In the genomic region with DNA sequence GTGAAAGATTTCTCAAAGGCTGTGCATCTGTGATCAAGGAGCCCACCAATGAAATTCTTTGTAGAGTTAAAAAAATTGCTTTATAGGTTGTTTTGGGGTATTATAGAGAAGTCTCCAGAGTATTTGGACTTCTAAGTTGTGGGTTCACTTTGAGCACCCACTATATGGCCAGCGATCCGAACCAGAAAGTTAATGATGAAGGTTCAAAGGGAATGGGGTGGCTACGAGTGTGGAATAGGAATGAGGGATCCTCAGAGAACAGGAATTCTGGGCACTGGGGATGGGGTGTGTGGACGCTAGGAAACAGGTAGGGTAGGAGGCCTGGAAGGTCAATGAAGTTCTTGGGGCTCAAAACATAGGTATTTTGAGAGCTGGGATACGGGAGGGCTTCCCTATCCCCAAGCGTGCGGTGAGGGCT, we compare ENCODE assay signal across 8 cellular contexts. TPM values are rescaled to one million over a fixed set of nuclear protein-coding genes. Genes with fewer than 3 reads are reported as not detected.
A peak's percentile ranks its signal among the peaks of the same experiment; 100 is the strongest.
DNase-seq lines count a peak whose midpoint lies in the region; ATAC-seq, FAIRE-seq and TF ChIP-seq lines count a peak whose summit lies in the region.

No MANE protein-coding gene starts in this region.

- H3K79me2 ChIP-seq in HepG2 (ENCODE audit: insufficient read depth, low read length) = peaks cover 49% of the 10 kb centered on the region

- no peak for FAIRE-seq in HepG2 (lab: Jason Lieb, UNC)
- no peak for FAIRE-seq in frontal cortex (lab: Jason Lieb, UNC)

- no peak overlapping the region for H2AFZ ChIP-seq in HepG2 (ENCODE audit: low read length)

- H3K4me3 Mint-ChIP-seq in activated CD8-positive, alpha-beta memory T cell treated with anti-CD3 and anti-CD28 coated beads, Interleukin-2, amount 10 ng/mL, durations not matched to agents 7 days and 5 days = peak overlapping the region; percentile 85
- H3K4me3 Mint-ChIP-seq in activated naive CD8-positive, alpha-beta T cell treated with anti-CD3 and anti-CD28 coated beads, Interleukin-2, amount 50 U/mL, for 24 hours = peak overlapping the region; percentile 88

- H3K27me3 Mint-ChIP-seq in activated CD8-positive, alpha-beta memory T cell treated with anti-CD3 and anti-CD28 coated beads, Interleukin-2, amount 10 ng/mL, durations not matched to agents 7 days and 5 days = peaks cover 4% of the 10 kb centered on the region
- no peaks in the 10 kb centered on the region for H3K27me3 Mint-ChIP-seq in activated naive CD8-positive, alpha-beta T cell treated with anti-CD3 and anti-CD28 coated beads, Interleukin-2, amount 50 U/mL, for 24 hours

- peak overlapping the region; percentile 91 for H3K4me2 ChIP-seq in HepG2 (ENCODE audit: low read depth, low read length)

- H3K4me1 ChIP-seq in HepG2 (ENCODE audit: insufficient read depth, low read length) (peaks cover 54% of the 10 kb centered on the region), thymus (ENCODE audit: control insufficient read depth, insufficient read depth, low read length) (peaks cover 17% of the 10 kb centered on the region)

- POLR2A ChIA-PET in HepG2 (lab: Yijun Ruan, JAX) = interaction anchor here (1.3 kb wide), 1 partner anchor 9 kb away, joined by 3 read pairs; no protein-coding TSS in a partner anchor

- BruUV-seq in HepG2 (replicated peaks; lab: Mats Ljungman, UMichigan) = TSS peak; percentile 65

- H3K27ac ChIP-seq in HepG2 (ENCODE audit: extremely low read length, insufficient read depth, low read length) (peak overlapping the region; percentile 70), thymus (ENCODE audit: low read depth) (no peak overlapping the region)

- peak overlapping the region; percentile 85 for H3K9ac ChIP-seq in HepG2 (ENCODE audit: insufficient read depth, low read depth, low read length)

- H3K27me3 ChIP-seq in HepG2 (ENCODE audit: control insufficient read depth in 1 of 2, insufficient read depth in 2 of 2, low read length in 2 of 2) = peaks cover 12 to 38% of the 10 kb centered on the region in 2 experiments
- no peaks in the 10 kb centered on the region for H3K27me3 ChIP-seq in thymus (ENCODE audit: control insufficient read depth, insufficient read depth)

- TF ChIP-seq EP300 in HepG2 (IDR thresholded peaks at IDR 0.05; ENCODE audit: low read depth in 2 of 2, low read length in 2 of 2) = no peak
- no peak for TF ChIP-seq EP300 in HepG2 (CRISPR knock-in tag; IDR thresholded peaks at IDR 0.05; ENCODE audit: borderline replicate concordance)

- TF ChIP-seq CTCF in HepG2 (CRISPR knock-in tag; IDR thresholded peaks at IDR 0.05) = no peak

- no peak for TF ChIP-seq POLR2A in HepG2 (IDR thresholded peaks at IDR 0.05; ENCODE audit: insufficient read depth in 1 of 2, low read depth in 2 of 2, low read length in 2 of 2)

- in situ Hi-C loops in HepG2 (cut with HindIII; ENCODE audit: extremely low pct_ligation_motif_present, low pct_unique_long_range_greater_than_20kb) = no loop called here

- H3K36me3 Mint-ChIP-seq in activated CD8-positive, alpha-beta memory T cell treated with anti-CD3 and anti-CD28 coated beads, Interleukin-2, amount 10 ng/mL, durations not matched to agents 7 days and 5 days = no peaks in the 10 kb centered on the region
- H3K36me3 Mint-ChIP-seq in activated naive CD8-positive, alpha-beta T cell treated with anti-CD3 and anti-CD28 coated beads, Interleukin-2, amount 50 U/mL, for 24 hours (ENCODE audit: low read depth) = peaks cover 11% of the 10 kb centered on the region

- DNase-seq in activated CD8-positive, alpha-beta memory T cell treated with anti-CD3 and anti-CD28 coated beads, Interleukin-2, amount 10 ng/mL, durations not matched to agents 7 days and 5 days = no peak
- no peak for DNase-seq in activated CD8-positive, alpha-beta memory T cell treated with anti-CD3 and anti-CD28 coated beads, Interleukin-2, amount 50 U/mL, for 4 hours
- no peak for DNase-seq in activated naive CD8-positive, alpha-beta T cell treated with anti-CD3 and anti-CD28 coated beads, Interleukin-2, amount 50 U/mL, for 24 hours
- DNase-seq in HepG2 (ENCODE audit: low spot score) (no peak), frontal cortex (ENCODE audit: low spot score in 2 of 2) (no peak), NCI-H345 (lab: John Stamatoyannopoulos, UW) (no peak), retina (no peak)

- TF ChIP-seq RAD21 in HepG2 (CRISPR knock-in tag; IDR thresholded peaks at IDR 0.05) = no peak

- peak overlapping the region; percentile 83 for H3K27ac Mint-ChIP-seq in activated CD8-positive, alpha-beta memory T cell treated with anti-CD3 and anti-CD28 coated beads, Interleukin-2, amount 10 ng/mL, durations not matched to agents 7 days and 5 days
- peak overlapping the region; percentile 83 for H3K27ac Mint-ChIP-seq in activated naive CD8-positive, alpha-beta T cell treated with anti-CD3 and anti-CD28 coated beads, Interleukin-2, amount 50 U/mL, for 24 hours

- H3K4me3 ChIP-seq in HepG2 (replicated peaks in 1 of 3; ENCODE audit: insufficient read depth in 1 of 3, low read depth in 2 of 3, low read length in 3 of 3) = peak overlapping the region; percentile 63 to 91 (median 88)
- H3K4me3 ChIP-seq in thymus (ENCODE audit: low read length) = peak overlapping the region; percentile 89

- no peak for ATAC-seq in activated CD8-positive, alpha-beta memory T cell treated with anti-CD3 and anti-CD28 coated beads, Interleukin-2, amount 10 ng/mL, durations not matched to agents 7 days and 5 days
- ATAC-seq in activated naive CD8-positive, alpha-beta T cell treated with anti-CD3 and anti-CD28 coated beads, Interleukin-2, amount 50 U/mL, for 24 hours = no peak
- ATAC-seq in HepG2 = no peak

- H4K20me1 ChIP-seq in HepG2 (ENCODE audit: insufficient read depth, low read length) = peaks cover 39% of the 10 kb centered on the region

- under 1% methylated on average over 7 of the region's 7 CpGs for WGBS in HepG2 (ENCODE audit: low lambda C conversion rate)
- WGBS in thymus = 20% methylated on average over 7 of the region's 7 CpGs

- no peaks in the 10 kb centered on the region for H3K9me3 ChIP-seq in HepG2 (ENCODE audit: low read length)
- H3K9me3 ChIP-seq in thymus (ENCODE audit: control insufficient read depth) = no peaks in the 10 kb centered on the region

- peaks cover 27% of the 10 kb centered on the region for H3K4me1 Mint-ChIP-seq in activated CD8-positive, alpha-beta memory T cell treated with anti-CD3 and anti-CD28 coated beads, Interleukin-2, amount 10 ng/mL, durations not matched to agents 7 days and 5 days
- peaks cover 45% of the 10 kb centered on the region for H3K4me1 Mint-ChIP-seq in activated naive CD8-positive, alpha-beta T cell treated with anti-CD3 and anti-CD28 coated beads, Interleukin-2, amount 50 U/mL, for 24 hours

- intact Hi-C loops in HepG2 (cut with micrococcal nuclease; ENCODE audit: unreplicated experiment) = loop anchor here (5.0 kb wide), 2 partner anchors 383 to 1733 kb away; no protein-coding TSS in a partner anchor

- H3K9me3 Mint-ChIP-seq in activated CD8-positive, alpha-beta memory T cell treated with anti-CD3 and anti-CD28 coated beads, Interleukin-2, amount 10 ng/mL, durations not matched to agents 7 days and 5 days (ENCODE audit: low read depth) = no peaks in the 10 kb centered on the region
- H3K9me3 Mint-ChIP-seq in activated naive CD8-positive, alpha-beta T cell treated with anti-CD3 and anti-CD28 coated beads, Interleukin-2, amount 50 U/mL, for 24 hours = no peaks in the 10 kb centered on the region

- H3K36me3 ChIP-seq in HepG2 (replicated peaks in 1 of 2; ENCODE audit: control insufficient read depth in 1 of 2, insufficient read depth in 2 of 2, low read length in 2 of 2) (peaks cover 1 to 5% of the 10 kb centered on the region in 2 experiments; a peak in 1 of 5 replicates), thymus (ENCODE audit: control insufficient read depth, insufficient read depth) (peaks cover 4% of the 10 kb centered on the region)

- CTCF ChIA-PET in activated CD8-positive, alpha-beta memory T cell treated with anti-CD3 and anti-CD28 coated beads, Interleukin-2, amount 10 ng/mL, durations not matched to agents 7 days and 5 days (lab: Charles Lee) = no interaction called here
- CTCF ChIA-PET in HepG2 (lab: Yijun Ruan, JAX; ENCODE audit: low intra/inter-chr PET ratio, low total read pairs) = no interaction called here

RNA-seq across cellular contexts. Expression of gene QSOX2, which starts 0.8 kb away (rescaled TPM):
- 10 to 100 TPM; 11.2 to 13.6 TPM for total RNA-seq in activated CD8-positive, alpha-beta memory T cell treated with anti-CD3 and anti-CD28 coated beads, Interleukin-2, amount 10 ng/mL, durations not matched to agents 7 days and 5 days
- total RNA-seq in HepG2 (2016; rRNA removed; fragmentation: Illumina TruSeq; extraction: Trizol) (10.1 and 27.1 TPM in 2 replicates), frontal cortex (8.2 TPM)
- 2.0 and 2.2 TPM in 2 replicates for total RNA-seq in HepG2 (2016; cell fraction: cytosol; rRNA removed; fragmentation: Illumina TruSeq; extraction: Trizol; ENCODE audit: low read depth)
- total RNA-seq in HepG2 (2016; cell fraction: insoluble cytoplasmic fraction; rRNA removed; fragmentation: Illumina TruSeq; extraction: Trizol) = 9.0 and 27.0 TPM in 2 replicates
- total RNA-seq in HepG2 (2016; cell fraction: membrane; rRNA removed; fragmentation: Illumina TruSeq; extraction: Trizol) = 4.9 and 5.5 TPM in 2 replicates
- 29.4 and 33.0 TPM in 2 replicates for total RNA-seq in HepG2 (2016; cell fraction: nucleus; rRNA removed; fragmentation: Illumina TruSeq; extraction: Trizol)
- polyA plus RNA-seq in HepG2 (2011; rRNA removed) (36.4 and 42.1 TPM in 2 replicates), thymus (11.5 TPM)
- 18.1 and 19.6 TPM in 2 replicates for polyA plus RNA-seq in HepG2 (2011; cell fraction: cytosol; rRNA removed)
- polyA plus RNA-seq in HepG2 (2011; cell fraction: nucleus; rRNA removed) = 53.2 and 71.8 TPM in 2 replicates
- 28.3 and 37.6 TPM in 2 replicates for polyA plus RNA-seq in HepG2 (2012)
- 1.3 and 1.4 TPM in 2 replicates for polyA plus RNA-seq in HepG2 (2016; cell fraction: cytosol; fragmentation: Illumina TruSeq; extraction: Trizol; ENCODE audit: low read depth)
- 8.1 and 10.4 TPM in 2 replicates for polyA plus RNA-seq in HepG2 (2016; cell fraction: insoluble cytoplasmic fraction; fragmentation: Illumina TruSeq; extraction: Trizol; ENCODE audit: low read depth)
- polyA plus RNA-seq in HepG2 (2016; cell fraction: membrane; fragmentation: Illumina TruSeq; extraction: Trizol; ENCODE audit: low read depth) = 2.5 and 3.2 TPM in 2 replicates
- 56.3 and 58.3 TPM in 2 replicates for polyA plus RNA-seq in HepG2 (2016; cell fraction: nucleus; fragmentation: Illumina TruSeq; extraction: Trizol; ENCODE audit: insufficient read depth, low read depth)
- polyA minus RNA-seq in HepG2 (2011; rRNA and poly(A)+ RNA removed; ENCODE audit: low replicate concordance) = 28.3 and 40.5 TPM in 2 replicates
- polyA minus RNA-seq in HepG2 (2011; cell fraction: cytosol; rRNA and poly(A)+ RNA removed) = 18.7 and 20.4 TPM in 2 replicates
- 26.1 and 26.5 TPM in 2 replicates for polyA minus RNA-seq in HepG2 (2011; cell fraction: nucleus; rRNA and poly(A)+ RNA removed)

RNA-seq across cellular contexts. Expression of gene LHX3, which starts 39.9 kb away (rescaled TPM):
- total RNA-seq in activated CD8-positive, alpha-beta memory T cell treated with anti-CD3 and anti-CD28 coated beads, Interleukin-2, amount 10 ng/mL, durations not matched to agents 7 days and 5 days = not detected
- total RNA-seq in HepG2 (2016; rRNA removed; fragmentation: Illumina TruSeq; extraction: Trizol) = not detected in 2 replicates
- total RNA-seq in HepG2 (2016; cell fraction: cytosol; rRNA removed; fragmentation: Illumina TruSeq; extraction: Trizol; ENCODE audit: low read depth) = not detected in 2 replicates
- not detected in 2 replicates for total RNA-seq in HepG2 (2016; cell fraction: insoluble cytoplasmic fraction; rRNA removed; fragmentation: Illumina TruSeq; extraction: Trizol)
- total RNA-seq in HepG2 (2016; cell fraction: membrane; rRNA removed; fragmentation: Illumina TruSeq; extraction: Trizol) = not detected in 2 replicates
- not detected in 2 replicates for total RNA-seq in HepG2 (2016; cell fraction: nucleus; rRNA removed; fragmentation: Illumina TruSeq; extraction: Trizol)
- not detected in 2 replicates for polyA plus RNA-seq in HepG2 (2011; rRNA removed)
- not detected in 2 replicates for polyA plus RNA-seq in HepG2 (2011; cell fraction: cytosol; rRNA removed)
- polyA plus RNA-seq in HepG2 (2011; cell fraction: nucleus; rRNA removed) = 0.03 TPM in 1 of 2 replicates, not detected in the other
- not detected in 2 replicates for polyA plus RNA-seq in HepG2 (2012)
- polyA plus RNA-seq in HepG2 (2016; cell fraction: cytosol; fragmentation: Illumina TruSeq; extraction: Trizol; ENCODE audit: low read depth) = not detected in 2 replicates
- polyA plus RNA-seq in HepG2 (2016; cell fraction: insoluble cytoplasmic fraction; fragmentation: Illumina TruSeq; extraction: Trizol; ENCODE audit: low read depth) = not detected in 2 replicates
- polyA plus RNA-seq in HepG2 (2016; cell fraction: membrane; fragmentation: Illumina TruSeq; extraction: Trizol; ENCODE audit: low read depth) = not detected in 2 replicates
- not detected in 2 replicates for polyA plus RNA-seq in HepG2 (2016; cell fraction: nucleus; fragmentation: Illumina TruSeq; extraction: Trizol; ENCODE audit: insufficient read depth, low read depth)
- polyA minus RNA-seq in HepG2 (2011; rRNA and poly(A)+ RNA removed; ENCODE audit: low replicate concordance) = 0.05 TPM in 1 of 2 replicates, not detected in the other
- not detected in 2 replicates for polyA minus RNA-seq in HepG2 (2011; cell fraction: cytosol; rRNA and poly(A)+ RNA removed)
- 0.13 TPM in 1 of 2 replicates, not detected in the other for polyA minus RNA-seq in HepG2 (2011; cell fraction: nucleus; rRNA and poly(A)+ RNA removed)
- polyA plus RNA-seq in thymus = 0.23 TPM
- not detected for total RNA-seq in frontal cortex

RNA-seq across cellular contexts. Expression of gene CCDC187, which starts 59.1 kb away (rescaled TPM):
- not detected for total RNA-seq in activated CD8-positive, alpha-beta memory T cell treated with anti-CD3 and anti-CD28 coated beads, Interleukin-2, amount 10 ng/mL, durations not matched to agents 7 days and 5 days
- 0.13 TPM in 1 of 2 replicates, not detected in the other for total RNA-seq in HepG2 (2016; rRNA removed; fragmentation: Illumina TruSeq; extraction: Trizol)
- total RNA-seq in HepG2 (2016; cell fraction: cytosol; rRNA removed; fragmentation: Illumina TruSeq; extraction: Trizol; ENCODE audit: low read depth) = not detected in 2 replicates
- 0.09 TPM in 1 of 2 replicates, not detected in the other for total RNA-seq in HepG2 (2016; cell fraction: insoluble cytoplasmic fraction; rRNA removed; fragmentation: Illumina TruSeq; extraction: Trizol)
- total RNA-seq in HepG2 (2016; cell fraction: membrane; rRNA removed; fragmentation: Illumina TruSeq; extraction: Trizol) = 0.10 TPM in 1 of 2 replicates, not detected in the other
- 0.16 and 0.28 TPM in 2 replicates for total RNA-seq in HepG2 (2016; cell fraction: nucleus; rRNA removed; fragmentation: Illumina TruSeq; extraction: Trizol)
- 0.03 and 0.09 TPM in 2 replicates for polyA plus RNA-seq in HepG2 (2011; rRNA removed)
- 0.01 and 0.03 TPM in 2 replicates for polyA plus RNA-seq in HepG2 (2011; cell fraction: cytosol; rRNA removed)
- 0.45 and 0.48 TPM in 2 replicates for polyA plus RNA-seq in HepG2 (2011; cell fraction: nucleus; rRNA removed)
- 0.04 TPM in 1 of 2 replicates, not detected in the other for polyA plus RNA-seq in HepG2 (2012)
- not detected in 2 replicates for polyA plus RNA-seq in HepG2 (2016; cell fraction: cytosol; fragmentation: Illumina TruSeq; extraction: Trizol; ENCODE audit: low read depth)
- not detected in 2 replicates for polyA plus RNA-seq in HepG2 (2016; cell fraction: insoluble cytoplasmic fraction; fragmentation: Illumina TruSeq; extraction: Trizol; ENCODE audit: low read depth)
- polyA plus RNA-seq in HepG2 (2016; cell fraction: membrane; fragmentation: Illumina TruSeq; extraction: Trizol; ENCODE audit: low read depth) = 0.08 TPM in 1 of 2 replicates, not detected in the other
- 0.14 and 0.17 TPM in 2 replicates for polyA plus RNA-seq in HepG2 (2016; cell fraction: nucleus; fragmentation: Illumina TruSeq; extraction: Trizol; ENCODE audit: insufficient read depth, low read depth)
- polyA minus RNA-seq in HepG2 (2011; rRNA and poly(A)+ RNA removed; ENCODE audit: low replicate concordance) = 0.20 and 0.49 TPM in 2 replicates
- polyA minus RNA-seq in HepG2 (2011; cell fraction: cytosol; rRNA and poly(A)+ RNA removed) = not detected in 2 replicates
- polyA minus RNA-seq in HepG2 (2011; cell fraction: nucleus; rRNA and poly(A)+ RNA removed) = 0.39 and 0.50 TPM in 2 replicates
- polyA plus RNA-seq in thymus = 0.23 TPM
- 0.41 TPM for total RNA-seq in frontal cortex
